ENCODE assay signal across 20 cellular contexts in the genomic region with DNA sequence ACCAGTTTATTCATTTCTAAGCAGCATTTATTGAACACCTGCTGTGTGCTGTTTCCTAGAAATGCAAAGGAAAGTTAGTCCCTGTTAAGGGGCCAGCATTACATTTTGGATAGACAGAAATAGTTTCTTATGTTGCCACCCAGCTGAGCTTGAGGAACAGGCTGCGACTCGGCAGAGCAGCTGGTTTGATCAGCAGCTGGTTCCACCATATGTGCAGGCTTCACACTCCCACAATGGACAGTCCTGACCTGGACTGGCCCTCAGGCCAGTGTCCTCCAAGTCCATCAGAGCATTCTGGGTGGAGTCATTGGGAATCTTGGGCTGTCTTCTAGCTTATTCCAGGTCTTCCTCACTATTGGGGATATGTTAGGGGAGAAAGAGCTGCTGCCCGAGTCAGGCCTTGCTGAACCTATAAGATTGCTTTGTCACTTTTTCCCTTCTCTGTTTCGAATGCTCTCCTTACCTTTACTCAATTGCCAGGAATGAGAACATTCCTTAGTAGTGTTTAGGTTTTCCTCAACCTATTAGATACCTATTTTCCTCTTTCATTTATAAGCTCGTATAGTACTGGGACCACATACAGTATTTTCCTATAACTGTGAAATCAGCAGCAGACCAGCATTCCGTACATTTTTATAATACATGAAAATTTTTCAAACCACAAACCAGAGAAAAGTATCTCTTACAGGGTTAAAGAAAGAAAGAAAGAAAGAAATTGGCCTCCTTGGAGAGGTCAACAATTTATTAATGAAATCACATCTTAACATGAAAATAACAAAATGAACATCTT.
"Had no signal": no experiment of that assay in that cellular context is flagged by ENCODE, and none has a peak within 500 bp of the region (broad histone marks: within the 10 kb centered on the region; RNA-seq: fewer than 3 reads in every experiment).

No MANE protein-coding gene starts in this region.

- H3K79me2 ChIP-seq: hepatocyte had no signal

- ATAC-seq: activated CD4-positive, alpha-beta T cell treated with anti-CD3 and anti-CD28 coated beads for 36 hours; activated CD8-positive, alpha-beta T cell treated with anti-CD3 and anti-CD28 coated beads for 36 hours; left lung; naive thymus-derived CD8-positive, alpha-beta T cell had no signal

- H3K27ac ChIP-seq: hepatocyte, left lung, neutrophil, skin epidermis, tibial nerve, vagina, VCaP had no signal

- H2AFZ ChIP-seq: hepatocyte had no signal

- H3K4me1 ChIP-seq: left lung, vagina had no signal

- H3K4me3 ChIP-seq: hepatocyte, left lung, skin epidermis, tibial nerve, vagina had no signal

- H3K27ac Mint-ChIP-seq: activated CD4-positive, alpha-beta T cell treated with anti-CD3 and anti-CD28 coated beads for 36 hours; activated CD8-positive, alpha-beta T cell treated with anti-CD3 and anti-CD28 coated beads for 36 hours; activated naive CD8-positive, alpha-beta T cell; naive thymus-derived CD8-positive, alpha-beta T cell had no signal

- H3K36me3 ChIP-seq: left lung, neutrophil, tibial nerve, vagina had no signal

- H3K4me3 Mint-ChIP-seq: activated CD4-positive, alpha-beta T cell treated with anti-CD3 and anti-CD28 coated beads for 36 hours; activated CD8-positive, alpha-beta T cell treated with anti-CD3 and anti-CD28 coated beads for 36 hours; activated naive CD8-positive, alpha-beta T cell; naive thymus-derived CD8-positive, alpha-beta T cell had no signal

- H3K27me3 Mint-ChIP-seq: activated CD4-positive, alpha-beta T cell treated with anti-CD3 and anti-CD28 coated beads for 36 hours; activated CD8-positive, alpha-beta T cell treated with anti-CD3 and anti-CD28 coated beads for 36 hours; activated naive CD8-positive, alpha-beta T cell; naive thymus-derived CD8-positive, alpha-beta T cell had no signal

- H3K9me3 Mint-ChIP-seq: activated CD8-positive, alpha-beta T cell treated with anti-CD3 and anti-CD28 coated beads for 36 hours had no signal

- H3K27me3 ChIP-seq: hepatocyte, left lung, neutrophil, tibial nerve, vagina had no signal

- H3K9me3 ChIP-seq: left lung, neutrophil, vagina had no signal

- H3K4me2 ChIP-seq: hepatocyte had no signal

- DNase-seq: activated CD4-positive, alpha-beta T cell treated with anti-CD3 and anti-CD28 coated beads for 36 hours; activated CD8-positive, alpha-beta memory T cell treated with anti-CD3 and anti-CD28 coated beads, Interleukin-2, amount 50 U/mL, for 4 hours; activated CD8-positive, alpha-beta T cell treated with anti-CD3 and anti-CD28 coated beads for 36 hours; activated gamma-delta T cell; activated T-cell treated with anti-CD3 and anti-CD28 coated beads, Interleukin-2, amount 50 U/mL, for 48 hours; kidney; left lung; mammary epithelial cell; naive thymus-derived CD8-positive, alpha-beta T cell; posterior cingulate gyrus; retina; stimulated activated CD4-positive, alpha-beta T cell treated with anti-CD3 and anti-CD28 coated beads, Interleukin-4, amount 100 ng/mL, for 24 hours; stimulated activated naive CD4-positive, alpha-beta T cell had no signal
